25 cellular contexts compared by ENCODE assay signal in genomic region chr3:64073362-64073761, GRCh38. TPM values are rescaled to one million over a fixed set of nuclear protein-coding genes. Genes with fewer than 3 reads are reported as not detected.
DNase-seq lines count a peak whose midpoint lies in the region; ATAC-seq, FAIRE-seq and TF ChIP-seq lines count a peak whose summit lies in the region.
"Had no signal": no experiment of that assay in that cellular context is flagged by ENCODE, and none has a peak within 500 bp of the region (broad histone marks: within the 10 kb centered on the region; RNA-seq: fewer than 3 reads in every experiment).

No MANE protein-coding gene starts in this region.

- H3K4me3 ChIP-seq in HepG2 (replicated peaks in 1 of 3; ENCODE audit: insufficient read depth in 1 of 3, low read depth in 2 of 3, low read length in 3 of 3) (no peak overlapping the region), right lobe of liver (no peak overlapping the region), testis (no peak overlapping the region), brain microvascular endothelial cell (ENCODE audit: low read depth, low read length) (no peak overlapping the region)
- H3K4me3 ChIP-seq: left lung, skin epidermis, vagina had no signal

- BruUV-seq in HepG2 (replicated peaks; lab: Mats Ljungman, UMichigan): no TSS peak

- no peak overlapping the region for H3K9ac ChIP-seq in HepG2 (ENCODE audit: insufficient read depth, low read depth, low read length)

- H3K36me3 ChIP-seq in HepG2 (replicated peaks in 1 of 2; ENCODE audit: control insufficient read depth in 1 of 2, insufficient read depth in 2 of 2, low read length in 2 of 2): no peaks in the 10 kb centered on the region
- no peaks in the 10 kb centered on the region for H3K36me3 ChIP-seq in right lobe of liver
- no peaks in the 10 kb centered on the region for H3K36me3 ChIP-seq in testis (ENCODE audit: low read depth, missing control alignments)
- no peaks in the 10 kb centered on the region for H3K36me3 ChIP-seq in brain microvascular endothelial cell (replicated peaks)
- H3K36me3 ChIP-seq: left lung, vagina had no signal

- H3K27me3 ChIP-seq in HepG2 (ENCODE audit: control insufficient read depth in 1 of 2, insufficient read depth in 2 of 2, low read length in 2 of 2) (no peaks in the 10 kb centered on the region; a peak in 1 of 5 replicates), right lobe of liver (no peaks in the 10 kb centered on the region), testis (no peaks in the 10 kb centered on the region), brain microvascular endothelial cell (replicated peaks) (no peaks in the 10 kb centered on the region)
- H3K27me3 ChIP-seq: left lung, vagina had no signal

- no peaks in the 10 kb centered on the region for H3K9me3 ChIP-seq in HepG2 (ENCODE audit: low read length)
- no peaks in the 10 kb centered on the region for H3K9me3 ChIP-seq in right lobe of liver
- no peaks in the 10 kb centered on the region for H3K9me3 ChIP-seq in testis
- H3K9me3 ChIP-seq: left lung, vagina had no signal

- WGBS in HepG2 (ENCODE audit: low lambda C conversion rate): 0% methylated on average over 1 of the region's 1 CpG
- 36% methylated on average over 1 of the region's 1 CpG for WGBS in right lobe of liver (ENCODE audit: insufficient coverage, low coverage, low lambda C conversion rate, missing lambda C conversion rate)
- 23 to 53% methylated on average over 1 of the region's 1 CpG for WGBS in testis, 2 donors

- TF ChIP-seq RAD21 in HepG2 (CRISPR knock-in tag; IDR thresholded peaks at IDR 0.05): no peak

- peak; percentile 37 for TF ChIP-seq CTCF in HepG2 (CRISPR knock-in tag; IDR thresholded peaks at IDR 0.05)
- TF ChIP-seq CTCF in right lobe of liver (IDR thresholded peaks at IDR 0.05): no peak
- no peak for TF ChIP-seq CTCF in testis (IDR thresholded peaks at IDR 0.05)
- TF ChIP-seq CTCF in brain microvascular endothelial cell (IDR thresholded peaks at IDR 0.05; ENCODE audit: low read depth, low read length, missing control alignments): no peak

- TF ChIP-seq EP300 in HepG2 (IDR thresholded peaks at IDR 0.05; ENCODE audit: low read depth in 2 of 2, low read length in 2 of 2): no peak
- no peak for TF ChIP-seq EP300 in HepG2 (CRISPR knock-in tag; IDR thresholded peaks at IDR 0.05; ENCODE audit: borderline replicate concordance)

- POLR2A ChIA-PET in HepG2 (lab: Yijun Ruan, JAX): no interaction called here

- no peak overlapping the region for H2AFZ ChIP-seq in HepG2 (ENCODE audit: low read length)

- intact Hi-C loops in HepG2 (cut with micrococcal nuclease; ENCODE audit: unreplicated experiment) (no loop called here), right lobe of liver (cut with DNase I) (no loop called here), testis (cut with DNase I; ENCODE audit: low total_unique reads) (no loop called here)

- H3K27ac ChIP-seq in HepG2 (ENCODE audit: extremely low read length, insufficient read depth, low read length) (no peak overlapping the region), right lobe of liver (no peak overlapping the region), testis (no peak overlapping the region), brain microvascular endothelial cell (no peak overlapping the region)
- H3K27ac ChIP-seq: left lung, skin epidermis, vagina had no signal

- in situ Hi-C loops in HepG2 (cut with HindIII; ENCODE audit: extremely low pct_ligation_motif_present, low pct_unique_long_range_greater_than_20kb) (no loop called here), brain microvascular endothelial cell (cut with HindIII; ENCODE audit: low pct_ligation_motif_present, low sequenced_read_pairs) (no loop called here)

- H3K4me2 ChIP-seq in HepG2 (ENCODE audit: low read depth, low read length): no peak overlapping the region

- no peak for DNase-seq in HepG2 (ENCODE audit: low spot score)
- no peak for DNase-seq in right lobe of liver
- DNase-seq in fibroblast of the conjunctiva (ENCODE audit: low read depth): peak; percentile 59
- peak; percentile 35 for DNase-seq in testis
- DNase-seq in brain microvascular endothelial cell: no peak
- DNase-seq: activated B cell treated with CpG ODN at 0.5 μM for 24 hours; activated CD4-positive, alpha-beta T cell treated with anti-CD3 and anti-CD28 coated beads, Interleukin-2, amount 50 U/mL, for 48 hours; activated CD8-positive, alpha-beta memory T cell treated with anti-CD3 and anti-CD28 coated beads, Interleukin-2, amount 50 U/mL, for 48 hours; activated naive CD8-positive, alpha-beta T cell treated with anti-CD3 and anti-CD28 coated beads, Interleukin-2, amount 10 ng/mL, durations not matched to agents 7 days and 5 days; effector memory CD8-positive, alpha-beta T cell; GDM1; immature natural killer cell; left lung; midbrain; NCI-H1436; NCI-H524 treated with DMSO at 0.1 percent for 48 hours; stimulated activated CD4-positive, alpha-beta T cell treated with anti-CD3 and anti-CD28 coated beads, Interleukin-1b, Interleukin-23, amount 100 ng/mL, for 48 hours had no signal

- H3K79me2 ChIP-seq in HepG2 (ENCODE audit: insufficient read depth, low read length): no peaks in the 10 kb centered on the region

- ATAC-seq in HepG2 (no peak), right lobe of liver (no peak), SK-N-SH treated with all-trans-retinoic acid at 6 μM for 48 hours (peak; percentile 54; the same call in 1 of the 3 replicates), HG02981 (IDR thresholded peaks at IDR 0.05; ENCODE audit: unreplicated experiment) (no peak), GM18867 (IDR thresholded peaks at IDR 0.05; ENCODE audit: unreplicated experiment) (no peak)
- ATAC-seq: effector memory CD8-positive, alpha-beta T cell; left lung; stimulated activated effector memory CD8-positive, alpha-beta T cell treated with anti-CD3 and anti-CD28 coated beads, Interleukin-12 subunit alpha, Interleukin-12 subunit beta, amount 100 ng/mL, for 72 hours had no signal

- H4K20me1 ChIP-seq in HepG2 (ENCODE audit: insufficient read depth, low read length): no peaks in the 10 kb centered on the region

- CTCF ChIA-PET in HepG2 (lab: Yijun Ruan, JAX; ENCODE audit: low intra/inter-chr PET ratio, low total read pairs): no interaction called here

- TF ChIP-seq POLR2A in HepG2 (IDR thresholded peaks at IDR 0.05; ENCODE audit: insufficient read depth in 1 of 2, low read depth in 2 of 2, low read length in 2 of 2): no peak
- no peak for TF ChIP-seq POLR2A in right lobe of liver (IDR thresholded peaks at IDR 0.05)
- no peak for TF ChIP-seq POLR2A in testis (IDR thresholded peaks at IDR 0.05)

- FAIRE-seq in HepG2 (lab: Jason Lieb, UNC): no peak
- FAIRE-seq: colon, GM18507 had no signal

- no peaks in the 10 kb centered on the region for H3K4me1 ChIP-seq in HepG2 (ENCODE audit: insufficient read depth, low read length)
- no peaks in the 10 kb centered on the region for H3K4me1 ChIP-seq in right lobe of liver
- H3K4me1 ChIP-seq in testis: no peaks in the 10 kb centered on the region
- H3K4me1 ChIP-seq: left lung had no signal

TF ChIP-seq in HepG2, 621 proteins besides CTCF, POLR2A, EP300 and RAD21 (continues in another document):
- TF ChIP-seq, protein P1, sequence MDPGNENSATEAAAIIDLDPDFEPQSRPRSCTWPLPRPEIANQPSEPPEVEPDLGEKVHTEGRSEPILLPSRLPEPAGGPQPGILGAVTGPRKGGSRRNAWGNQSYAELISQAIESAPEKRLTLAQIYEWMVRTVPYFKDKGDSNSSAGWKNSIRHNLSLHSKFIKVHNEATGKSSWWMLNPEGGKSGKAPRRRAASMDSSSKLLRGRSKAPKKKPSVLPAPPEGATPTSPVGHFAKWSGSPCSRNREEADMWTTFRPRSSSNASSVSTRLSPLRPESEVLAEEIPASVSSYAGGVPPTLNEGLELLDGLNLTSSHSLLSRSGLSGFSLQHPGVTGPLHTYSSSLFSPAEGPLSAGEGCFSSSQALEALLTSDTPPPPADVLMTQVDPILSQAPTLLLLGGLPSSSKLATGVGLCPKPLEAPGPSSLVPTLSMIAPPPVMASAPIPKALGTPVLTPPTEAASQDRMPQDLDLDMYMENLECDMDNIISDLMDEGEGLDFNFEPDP (CRISPR knock-in tag; conservative IDR thresholded peaks at IDR 0.05): no peak

TF ChIP-seq in SK-N-SH treated with all-trans-retinoic acid at 6 μM for 48 hours, 23 proteins besides CTCF, POLR2A, EP300 and RAD21 (continues in another document):
- TF ChIP-seq ZFP30 (CRISPR knock-in tag; IDR thresholded peaks at IDR 0.05) (no peak), GLIS3 (CRISPR knock-in tag; IDR thresholded peaks at IDR 0.05) (no peak), ZC3H10 (CRISPR knock-in tag; IDR thresholded peaks at IDR 0.05) (no peak), ZFP3 (CRISPR knock-in tag; IDR thresholded peaks at IDR 0.05) (no peak), ZNF565 (CRISPR knock-in tag; conservative IDR thresholded peaks at IDR 0.05; ENCODE audit: low read depth) (no peak), ARNTL (CRISPR knock-in tag; IDR thresholded peaks at IDR 0.05; ENCODE audit: borderline replicate concordance, low read depth) (no peak), ESRRG (CRISPR knock-in tag; IDR thresholded peaks at IDR 0.05) (no peak)

RNA-seq across cellular contexts. Expression of gene PSMD6, which starts 50.1 kb away (rescaled TPM):
- total RNA-seq in HepG2 (2016; rRNA removed; fragmentation: Illumina TruSeq; extraction: Trizol) (117 and 169 TPM in 2 replicates), right lobe of liver (10 to 100 TPM; 33.1 to 41.9 (median 35.9) TPM), testis (100 to 1,000 TPM; 105 to 128 TPM)
- total RNA-seq in HepG2 (2016; cell fraction: cytosol; rRNA removed; fragmentation: Illumina TruSeq; extraction: Trizol; ENCODE audit: low read depth): 28.9 and 32.9 TPM in 2 replicates
- total RNA-seq in HepG2 (2016; cell fraction: insoluble cytoplasmic fraction; rRNA removed; fragmentation: Illumina TruSeq; extraction: Trizol): 117 and 163 TPM in 2 replicates
- 33.9 and 40.8 TPM in 2 replicates for total RNA-seq in HepG2 (2016; cell fraction: membrane; rRNA removed; fragmentation: Illumina TruSeq; extraction: Trizol)
- total RNA-seq in HepG2 (2016; cell fraction: nucleus; rRNA removed; fragmentation: Illumina TruSeq; extraction: Trizol): 62.8 and 65.3 TPM in 2 replicates
- polyA plus RNA-seq in HepG2 (2011; rRNA removed) (31.1 and 36.8 TPM in 2 replicates), testis (ENCODE audit: insufficient read depth, low read depth, low replicate concordance) (249 TPM)
- polyA plus RNA-seq in HepG2 (2011; cell fraction: cytosol; rRNA removed): 22.6 and 25.6 TPM in 2 replicates
- 36.5 and 41.5 TPM in 2 replicates for polyA plus RNA-seq in HepG2 (2011; cell fraction: nucleus; rRNA removed)
- polyA plus RNA-seq in HepG2 (2012): 52.7 and 65.4 TPM in 2 replicates
- 21.9 and 22.5 TPM in 2 replicates for polyA plus RNA-seq in HepG2 (2016; cell fraction: cytosol; fragmentation: Illumina TruSeq; extraction: Trizol; ENCODE audit: low read depth)
- polyA plus RNA-seq in HepG2 (2016; cell fraction: insoluble cytoplasmic fraction; fragmentation: Illumina TruSeq; extraction: Trizol; ENCODE audit: low read depth): 148 and 154 TPM in 2 replicates
- 23.8 and 24.7 TPM in 2 replicates for polyA plus RNA-seq in HepG2 (2016; cell fraction: membrane; fragmentation: Illumina TruSeq; extraction: Trizol; ENCODE audit: low read depth)
- 69.9 and 70.7 TPM in 2 replicates for polyA plus RNA-seq in HepG2 (2016; cell fraction: nucleus; fragmentation: Illumina TruSeq; extraction: Trizol; ENCODE audit: insufficient read depth, low read depth)
- 17.4 and 28.2 TPM in 2 replicates for polyA minus RNA-seq in HepG2 (2011; rRNA and poly(A)+ RNA removed; ENCODE audit: low replicate concordance)
- 21.1 and 22.2 TPM in 2 replicates for polyA minus RNA-seq in HepG2 (2011; cell fraction: cytosol; rRNA and poly(A)+ RNA removed)
- 76.8 and 80.5 TPM in 2 replicates for polyA minus RNA-seq in HepG2 (2011; cell fraction: nucleus; rRNA and poly(A)+ RNA removed)

Comparison
In these comparisons a context has a peak if more than half of its experiments do, and no peak if none do; other contexts are left out.
1. DNase-seq: peak in fibroblast of the conjunctiva (single experiment) and testis (single experiment); none in HepG2 (single experiment), right lobe of liver (0 of 3) and brain microvascular endothelial cell (single experiment).